Comparison of ENCODE assay signal across 8 cellular contexts in the genomic region with DNA sequence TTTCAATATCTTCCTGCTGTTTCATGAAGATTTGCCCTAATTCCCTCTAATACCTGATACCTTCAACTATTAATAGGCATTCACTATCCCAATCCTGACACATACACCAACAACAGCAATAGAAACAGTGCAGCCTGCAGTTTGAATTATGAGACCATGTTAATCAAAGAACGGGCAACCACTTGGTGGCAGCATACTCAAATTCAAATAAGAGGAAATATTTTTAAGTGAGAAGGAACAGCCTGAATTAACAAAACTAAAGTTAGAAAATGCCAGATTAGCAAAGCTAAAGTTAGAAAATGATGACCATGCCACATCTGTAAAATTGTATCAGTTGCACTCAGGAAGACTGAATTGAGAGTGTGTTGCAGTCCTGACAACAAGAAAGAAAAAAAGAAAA.
A peak's percentile ranks its signal among the peaks of the same experiment; 100 is the strongest.
DNase-seq lines count a peak whose midpoint lies in the region; ATAC-seq and TF ChIP-seq lines count a peak whose summit lies in the region.
"Had no signal": no experiment of that assay in that cellular context is flagged by ENCODE, and none has a peak within 500 bp of the region (broad histone marks: within the 10 kb centered on the region; RNA-seq: fewer than 3 reads in every experiment).

No MANE protein-coding gene starts in this region.

- H3K27me3 Mint-ChIP-seq in stimulated activated naive B cell treated with anti-CD40 and anti-IgM and Interleukin-4, amounts not matched to agents 10 μg/mL and 1 μg/mL and 100 μg/mL, for 72 hours, result peaks cover 0 to 3% of the 10 kb centered on the region in 2 donors

- no peak overlapping the region for H2AK9ac ChIP-seq in IMR-90 (replicated peaks; ENCODE audit: low read depth, low read length, poor library complexity)

- H3K4me1 Mint-ChIP-seq in stimulated activated naive B cell treated with anti-CD40 and anti-IgM and Interleukin-4, amounts not matched to agents 10 μg/mL and 1 μg/mL and 100 μg/mL, for 72 hours, result no peaks in the 10 kb centered on the region

- no peaks in the 10 kb centered on the region for H3K27me3 ChIP-seq in DOHH2 (ENCODE audit: control insufficient read depth, low read length)
- no peaks in the 10 kb centered on the region for H3K27me3 ChIP-seq in IMR-90 (ENCODE audit: control insufficient read depth, insufficient read depth, low read length)
- no peaks in the 10 kb centered on the region for H3K27me3 ChIP-seq in mesenchymal stem cell (ENCODE audit: control insufficient read depth in 1 of 2, insufficient read depth in 1 of 2, low read length in 2 of 2)

- H3K23ac ChIP-seq in IMR-90 (ENCODE audit: low read depth, low read length), result no peak overlapping the region
- H3K23ac ChIP-seq in mesenchymal stem cell (ENCODE audit: low read length in 2 of 2), result no peak overlapping the region

- H4K8ac ChIP-seq in IMR-90 (ENCODE audit: low read depth in 2 of 2, low read length in 2 of 2) (no peak overlapping the region), mesenchymal stem cell (ENCODE audit: low read length) (no peak overlapping the region)

- H3K9ac ChIP-seq in IMR-90 (ENCODE audit: low read depth, low read length), result no peak overlapping the region
- no peak overlapping the region for H3K9ac ChIP-seq in mesenchymal stem cell (ENCODE audit: low read length)

- no peaks in the 10 kb centered on the region for H3K9me3 Mint-ChIP-seq in stimulated activated naive B cell treated with anti-CD40 and anti-IgM and Interleukin-4, amounts not matched to agents 10 μg/mL and 1 μg/mL and 100 μg/mL, for 72 hours
- H3K9me3 Mint-ChIP-seq: T-helper 1 cell treated with Interleukin-12 subunit alpha and Interleukin-12 subunit beta and Interleukin-4 antibody, amounts not matched to agents 30 μg/mL and 1 μg/mL, for 36 hours had no signal

- no peaks in the 10 kb centered on the region for H3K4me1 ChIP-seq in DOHH2 (ENCODE audit: control insufficient read depth, low read length)
- H3K4me1 ChIP-seq in IMR-90 (ENCODE audit: control insufficient read depth, insufficient read depth, low read length), result no peaks in the 10 kb centered on the region
- no peaks in the 10 kb centered on the region for H3K4me1 ChIP-seq in mesenchymal stem cell (ENCODE audit: control insufficient read depth, insufficient read depth, low read depth, low read length)

- H4K20me1 ChIP-seq in DOHH2 (ENCODE audit: control insufficient read depth, insufficient read depth, low read depth, low read length), result no peaks in the 10 kb centered on the region
- no peaks in the 10 kb centered on the region for H4K20me1 ChIP-seq in IMR-90 (ENCODE audit: insufficient read depth, low read length)

- H3K4ac ChIP-seq in IMR-90 (ENCODE audit: low read depth, low read length) (no peak overlapping the region), mesenchymal stem cell (ENCODE audit: low read depth in 1 of 2, low read length in 2 of 2) (no peak overlapping the region)

- no peak overlapping the region for H3K4me3 Mint-ChIP-seq in stimulated activated naive B cell treated with anti-CD40 and anti-IgM and Interleukin-4, amounts not matched to agents 10 μg/mL and 1 μg/mL and 100 μg/mL, for 72 hours
- H3K4me3 Mint-ChIP-seq: T-helper 1 cell treated with Interleukin-12 subunit alpha and Interleukin-12 subunit beta and Interleukin-4 antibody, amounts not matched to agents 30 μg/mL and 1 μg/mL, for 36 hours had no signal

- H3K27ac Mint-ChIP-seq in stimulated activated naive B cell treated with anti-CD40 and anti-IgM and Interleukin-4, amounts not matched to agents 10 μg/mL and 1 μg/mL and 100 μg/mL, for 72 hours, result no peak overlapping the region
- H3K27ac Mint-ChIP-seq: T-helper 1 cell treated with Interleukin-12 subunit alpha and Interleukin-12 subunit beta and Interleukin-4 antibody, amounts not matched to agents 30 μg/mL and 1 μg/mL, for 36 hours had no signal

- H2AFZ ChIP-seq in IMR-90 (replicated peaks; ENCODE audit: low read length, poor library complexity) (no peak overlapping the region), mesenchymal stem cell (ENCODE audit: low read depth, low read length) (no peak overlapping the region)

- H3K4me3 ChIP-seq in DOHH2 (ENCODE audit: low read length), result no peak overlapping the region
- H3K4me3 ChIP-seq in IMR-90 (ENCODE audit: insufficient read depth, low read depth, low read length), result no peak overlapping the region
- H3K4me3 ChIP-seq in WI38 (ENCODE audit: low read depth, low read length), result no peak overlapping the region
- no peak overlapping the region for H3K4me3 ChIP-seq in mesenchymal stem cell (ENCODE audit: insufficient read depth in 1 of 2, low read depth in 1 of 2, low read length in 2 of 2)

- no peak overlapping the region for H3K14ac ChIP-seq in IMR-90 (replicated peaks; ENCODE audit: low read depth, low read length)
- no peak overlapping the region for H3K14ac ChIP-seq in mesenchymal stem cell (ENCODE audit: low read length in 2 of 2)

- H3K18ac ChIP-seq in IMR-90 (ENCODE audit: low read depth, low read length), result no peak overlapping the region
- H3K18ac ChIP-seq in mesenchymal stem cell (ENCODE audit: low read depth in 1 of 2, low read length in 2 of 2), result no peak overlapping the region

- H3K27ac ChIP-seq in DOHH2 (ENCODE audit: low read depth, low read length), result no peak overlapping the region
- H3K27ac ChIP-seq in IMR-90 (ENCODE audit: insufficient read depth, low read length), result no peak overlapping the region
- H3K27ac ChIP-seq in mesenchymal stem cell (ENCODE audit: low read length, poor library complexity, severe bottlenecking), result no peak overlapping the region

- H3K36me3 ChIP-seq in DOHH2 (ENCODE audit: control insufficient read depth, low read length), result no peaks in the 10 kb centered on the region
- no peaks in the 10 kb centered on the region for H3K36me3 ChIP-seq in IMR-90 (ENCODE audit: control insufficient read depth, insufficient read depth, low read length)
- H3K36me3 ChIP-seq in mesenchymal stem cell (ENCODE audit: control insufficient read depth in 1 of 2, insufficient read depth in 2 of 2, low read depth in 1 of 2, low read length in 2 of 2), result no peaks in the 10 kb centered on the region

- H2AK5ac ChIP-seq in IMR-90 (ENCODE audit: low read depth, low read length), result no peak overlapping the region
- H2AK5ac ChIP-seq in mesenchymal stem cell (ENCODE audit: low read length, severe bottlenecking), result no peak overlapping the region

- TF ChIP-seq POLR2A in IMR-90 (IDR thresholded peaks at IDR 0.05; ENCODE audit: low read depth, low read length), result no peak

- H2BK15ac ChIP-seq in IMR-90 (ENCODE audit: low read depth, low read length) (no peak overlapping the region), mesenchymal stem cell (ENCODE audit: low read depth, poor library complexity, severe bottlenecking) (no peak overlapping the region)

- H3F3A ChIP-seq in DOHH2 (ENCODE audit: control insufficient read depth, insufficient read depth), result no peaks in the 10 kb centered on the region

- H4K91ac ChIP-seq in IMR-90 (ENCODE audit: insufficient read depth, low read depth, low read length) (no peak overlapping the region), mesenchymal stem cell (ENCODE audit: low read length) (no peak overlapping the region)

- ATAC-seq in IMR-90 (ENCODE audit: low read depth) (0 out of 2 replicates have a peak, but pooled peaks have one; percentile 35), GM19324 (IDR thresholded peaks at IDR 0.05; ENCODE audit: low FRiP score, unreplicated experiment) (no peak)
- ATAC-seq in stimulated activated naive B cell treated with anti-CD40 and anti-IgM and Interleukin-4, amounts not matched to agents 10 μg/mL and 1 μg/mL and 100 μg/mL, for 72 hours (replicated peaks), result no peak

- no peaks in the 10 kb centered on the region for H3K79me2 ChIP-seq in DOHH2 (ENCODE audit: control insufficient read depth, low read length)

- H2BK12ac ChIP-seq in mesenchymal stem cell (ENCODE audit: low read length in 2 of 2), result no peak overlapping the region

- no CpG with 5 or more reads among the region's 1 CpG for WGBS in IMR-90 (ENCODE audit: extremely low coverage in 2 of 2, insufficient read length in 1 of 2), 2 experiments
- WGBS in mesenchymal stem cell, result no CpG with 5 or more reads among the region's 1 CpG

- H3K79me1 ChIP-seq in IMR-90 (ENCODE audit: low read depth in 1 of 2, low read length in 2 of 2), result no peaks in the 10 kb centered on the region
- H3K79me1 ChIP-seq in mesenchymal stem cell (replicated peaks; ENCODE audit: low read length, poor library complexity, severe bottlenecking), result no peaks in the 10 kb centered on the region

- no peaks in the 10 kb centered on the region for H3K9me2 ChIP-seq in DOHH2 (replicated peaks; ENCODE audit: control insufficient read depth, low read length)

- H3K9me3 ChIP-seq in DOHH2 (ENCODE audit: control insufficient read depth, insufficient read depth, low read length) (no peaks in the 10 kb centered on the region), IMR-90 (ENCODE audit: control insufficient read depth, insufficient read depth, low read length) (no peaks in the 10 kb centered on the region), mesenchymal stem cell (ENCODE audit: control insufficient read depth, low read length) (no peaks in the 10 kb centered on the region)

- no peaks in the 10 kb centered on the region for H3K36me3 Mint-ChIP-seq in stimulated activated naive B cell treated with anti-CD40 and anti-IgM and Interleukin-4, amounts not matched to agents 10 μg/mL and 1 μg/mL and 100 μg/mL, for 72 hours

- TF ChIP-seq CTCF in DOHH2 (IDR thresholded peaks at IDR 0.05; ENCODE audit: low read depth, low read length, poor library complexity, severe bottlenecking), result peak; percentile 43
- TF ChIP-seq CTCF in IMR-90 (conservative IDR thresholded peaks at IDR 0.05; ENCODE audit: low read depth, low read length), result peak; percentile 47
- peak; percentile 7; the same call in 1 of the 2 replicates for TF ChIP-seq CTCF in WI38 (IDR thresholded peaks at IDR 0.05; ENCODE audit: low read depth, low read length)

- no peak overlapping the region for H3K56ac ChIP-seq in IMR-90 (ENCODE audit: extremely low read depth, insufficient read depth, low read length)

- no TSS peak for BruUV-seq in IMR-90 (replicated peaks; lab: Mats Ljungman, UMichigan)

- no peak overlapping the region for H2BK5ac ChIP-seq in IMR-90 (ENCODE audit: low read depth, low read length, poor library complexity, severe bottlenecking)
- no peak overlapping the region for H2BK5ac ChIP-seq in mesenchymal stem cell (ENCODE audit: low read depth, low read length, poor library complexity, severe bottlenecking)

- H3K4me2 ChIP-seq in DOHH2 (ENCODE audit: low read length), result no peak overlapping the region
- H3K4me2 ChIP-seq in IMR-90 (ENCODE audit: low read depth, low read length), result no peak overlapping the region
- no peak overlapping the region for H3K4me2 ChIP-seq in mesenchymal stem cell (ENCODE audit: low read length, poor library complexity, severe bottlenecking)

- in situ Hi-C loops in IMR-90 (cut with MboI; ENCODE audit: low sequenced_read_pairs), result no loop called here

- CTCF ChIA-PET in IMR-90 (lab: Yijun Ruan, JAX), result no interaction called here

- H4K5ac ChIP-seq in IMR-90 (ENCODE audit: low read depth, low read length), result no peak overlapping the region

- POLR2A ChIA-PET in IMR-90 (lab: Charles Lee; ENCODE audit: unreplicated experiment), result no interaction called here

- intact Hi-C loops in IMR-90 (cut with micrococcal nuclease), result loop anchor here (1.0 to 2.0 kb wide), 2 partner anchors 42 to 144 kb away; no protein-coding TSS in a partner anchor

- dilution Hi-C loops in IMR-90 (cut with HindIII; ENCODE audit: low sequenced_read_pairs, unreplicated experiment), result no loop called here

- no peak overlapping the region for H2BK20ac ChIP-seq in IMR-90 (ENCODE audit: low read depth, low read length)

- DNase-seq in IMR-90 (peak; percentile 35), mesenchymal stem cell (peak; percentile 27)
- no peak for DNase-seq in stimulated activated naive B cell treated with anti-CD40 and anti-IgM and Interleukin-4, amounts not matched to agents 10 μg/mL and 1 μg/mL and 100 μg/mL, for 72 hours
- DNase-seq in activated CD4-positive, CD25-positive, alpha-beta regulatory T cell (lab: John Stamatoyannopoulos, UW), result no peak

- TF ChIP-seq RAD21 in IMR-90 (IDR thresholded peaks at IDR 0.05; ENCODE audit: low read length), result peak; percentile 34; the same call in 1 of the 2 replicates

- H3K9me1 ChIP-seq in IMR-90 (ENCODE audit: insufficient read depth, low read length), result no peaks in the 10 kb centered on the region

- H2BK120ac ChIP-seq in IMR-90 (ENCODE audit: low read depth, low read length) (no peak overlapping the region), mesenchymal stem cell (ENCODE audit: low read depth, low read length) (no peak overlapping the region)

Comparison
In these comparisons a context has a peak if more than half of its experiments do, and no peak if none do; other contexts are left out.
1. DNase-seq: peak in IMR-90 (single experiment) and mesenchymal stem cell (single experiment); none in stimulated activated naive B cell treated with anti-CD40 and anti-IgM and Interleukin-4, amounts not matched to agents 10 μg/mL and 1 μg/mL and 100 μg/mL, for 72 hours (single experiment) and activated CD4-positive, CD25-positive, alpha-beta regulatory T cell (0 of 4).
2. Peak in every context shown above with its lines, with median percentiles within 50 percentile points of each other: CTCF ChIP-seq.